In genomic region chr10:124917168-124917938, GRCh38 we compare ENCODE assay signal across 8 cellular contexts. TPM values are rescaled to one million over a fixed set of nuclear protein-coding genes. Genes with fewer than 3 reads are reported as not detected.
DNase-seq lines count a peak whose midpoint lies in the region; ATAC-seq, FAIRE-seq and TF ChIP-seq lines count a peak whose summit lies in the region.

No MANE protein-coding gene starts in this region.

- no peak for TF ChIP-seq CTCF in brain microvascular endothelial cell (IDR thresholded peaks at IDR 0.05; ENCODE audit: low read depth, low read length, missing control alignments)

- peak overlapping the region; percentile 97 for H3K4me3 ChIP-seq in CD4-positive, CD25-positive, alpha-beta regulatory T cell (ENCODE audit: low read depth, low read length)
- H3K4me3 ChIP-seq in brain microvascular endothelial cell (ENCODE audit: low read depth, low read length) (peak overlapping the region; percentile 84), small intestine (ENCODE audit: low read depth in 1 of 2, low read length in 2 of 2) (peak overlapping the region; percentile 95 to 98)

- no peaks in the 10 kb centered on the region for H3K27me3 ChIP-seq in CD4-positive, CD25-positive, alpha-beta regulatory T cell (ENCODE audit: control insufficient read depth, insufficient read depth, low read length)
- H3K27me3 ChIP-seq in brain microvascular endothelial cell (replicated peaks) (no peaks in the 10 kb centered on the region), small intestine (ENCODE audit: control insufficient read depth in 2 of 2, insufficient read depth in 2 of 2, low read length in 2 of 2) (no peaks in the 10 kb centered on the region)

- peaks cover 27% of the 10 kb centered on the region for H3K4me1 ChIP-seq in CD4-positive, CD25-positive, alpha-beta regulatory T cell (ENCODE audit: control insufficient read depth, insufficient read depth, low read length, poor library complexity, severe bottlenecking)
- peaks cover 0 to 9% of the 10 kb centered on the region in 2 donors for H3K4me1 ChIP-seq in small intestine (ENCODE audit: control insufficient read depth in 2 of 2, insufficient read depth in 1 of 2, low read depth in 1 of 2, low read length in 1 of 2)

- no peaks in the 10 kb centered on the region for H3K9me3 Mint-ChIP-seq in CD4-positive, CD25-positive, alpha-beta regulatory T cell
- H3K9me3 Mint-ChIP-seq in T-cell = no peaks in the 10 kb centered on the region

- peak overlapping the region; percentile 97 for H3K27ac Mint-ChIP-seq in CD4-positive, CD25-positive, alpha-beta regulatory T cell
- H3K27ac Mint-ChIP-seq in T-cell = peak overlapping the region; percentile 92 to 95

- no peak for FAIRE-seq in small intestine (lab: Jason Lieb, UNC)

- H3K27ac ChIP-seq in CD4-positive, CD25-positive, alpha-beta regulatory T cell (ENCODE audit: insufficient read depth, low read length, poor library complexity, severe bottlenecking) = peak overlapping the region; percentile 94
- H3K27ac ChIP-seq in brain microvascular endothelial cell (peak overlapping the region; percentile 97), small intestine (ENCODE audit: low read depth in 1 of 2, low read length in 1 of 2) (peak overlapping the region; percentile 99 to 100)

- peak overlapping the region; percentile 96 to 99 (median 98) for H3K4me3 Mint-ChIP-seq in CD4-positive, CD25-positive, alpha-beta regulatory T cell
- peak overlapping the region; percentile 92 to 94 (median 92) for H3K4me3 Mint-ChIP-seq in T-cell

- peaks cover 14% of the 10 kb centered on the region for H3K27me3 Mint-ChIP-seq in CD4-positive, CD25-positive, alpha-beta regulatory T cell
- no peaks in the 10 kb centered on the region for H3K27me3 Mint-ChIP-seq in T-cell

- CTCF ChIA-PET in T-cell (lab: Charles Lee) = no interaction called here

- 0 to 1% (median 0%) methylated on average over 35 to 81 of the region's 81 CpGs for WGBS in small intestine, 3 donors

- POLR2A ChIA-PET in T-cell (lab: Charles Lee) = interaction anchor here in 1 of 2 donors (0.7 to 1.3 kb wide), 2 partner anchors 116 to 945 kb away, joined by 3 to 4 read pairs; partner anchors contain the start of gene ABRAXAS2

- H3K36me3 Mint-ChIP-seq in CD4-positive, CD25-positive, alpha-beta regulatory T cell = peaks cover 3% of the 10 kb centered on the region
- H3K36me3 Mint-ChIP-seq in T-cell = peaks cover 4% of the 10 kb centered on the region

- no peaks in the 10 kb centered on the region for H3K36me3 ChIP-seq in CD4-positive, CD25-positive, alpha-beta regulatory T cell (ENCODE audit: control insufficient read depth, insufficient read depth, low read length)
- H3K36me3 ChIP-seq in brain microvascular endothelial cell (replicated peaks) (peaks cover 2% of the 10 kb centered on the region), small intestine (ENCODE audit: control insufficient read depth in 2 of 2, insufficient read depth in 2 of 2, low read length in 2 of 2) (no peaks in the 10 kb centered on the region)

- H3K9me3 ChIP-seq in CD4-positive, CD25-positive, alpha-beta regulatory T cell (ENCODE audit: control insufficient read depth in 2 of 2, low read length in 2 of 2) = no peaks in the 10 kb centered on the region
- H3K9me3 ChIP-seq in small intestine (ENCODE audit: control insufficient read depth, low read depth) = no peaks in the 10 kb centered on the region

- peaks cover 20 to 48% (median 32%) of the 10 kb centered on the region in 4 donors for H3K4me1 Mint-ChIP-seq in CD4-positive, CD25-positive, alpha-beta regulatory T cell
- peaks cover 40 to 42% (median 40%) of the 10 kb centered on the region in 3 donors for H3K4me1 Mint-ChIP-seq in T-cell

- in situ Hi-C loops in brain microvascular endothelial cell (cut with HindIII; ENCODE audit: low pct_ligation_motif_present, low sequenced_read_pairs) = no loop called here

- DNase-seq in CD4-positive, CD25-positive, alpha-beta regulatory T cell = peak; percentile 19 to 53 (median 27)
- DNase-seq in T-cell (peak in 25 of 34 experiments; percentile 3 to 45 (median 16)), brain microvascular endothelial cell (peak; percentile 44), inferior parietal cortex (ENCODE audit: extremely low spot score) (peak; percentile 32), small intestine (peak; percentile 39), SIG-M5 (lab: John Stamatoyannopoulos, UW) (no peak)

- peak; percentile 15 for ATAC-seq in CD4-positive, CD25-positive, alpha-beta regulatory T cell (ENCODE audit: low read depth in 2 of 2)
- ATAC-seq in GM19372 (IDR thresholded peaks at IDR 0.05; ENCODE audit: low read depth, unreplicated experiment) (peak; percentile 3), HG03565 (IDR thresholded peaks at IDR 0.05; ENCODE audit: unreplicated experiment) (peak; percentile 15), T-cell (replicated peaks in 1 of 4) (no peak)

RNA-seq across cellular contexts. Expression of gene ZRANB1, which starts 24.6 kb away (rescaled TPM):
- 27.8 TPM for total RNA-seq in CD4-positive, CD25-positive, alpha-beta regulatory T cell
- polyA plus RNA-seq in CD4-positive, CD25-positive, alpha-beta regulatory T cell = 1 to 10 TPM; 6.6 to 9.4 (median 6.8) TPM
- total RNA-seq in T-cell = 10 to 100 TPM; 18.5 to 21.4 (median 19.1) TPM
- 1 to 10 TPM; 6.3 to 9.2 (median 7.1) TPM for polyA plus RNA-seq in small intestine

Comparison
In these comparisons a context has a peak if more than half of its experiments do, and no peak if none do; other contexts are left out.
1. ATAC-seq: peak in CD4-positive, CD25-positive, alpha-beta regulatory T cell (2 of 2), GM19372 (single experiment) and HG03565 (single experiment); none in T-cell (0 of 4).
2. Peak in every context shown above with its lines, with median percentiles within 50 percentile points of each other: H3K27ac ChIP-seq and H3K4me3 ChIP-seq.